ENCODE assay signal across 9 cellular contexts in the genomic region with DNA sequence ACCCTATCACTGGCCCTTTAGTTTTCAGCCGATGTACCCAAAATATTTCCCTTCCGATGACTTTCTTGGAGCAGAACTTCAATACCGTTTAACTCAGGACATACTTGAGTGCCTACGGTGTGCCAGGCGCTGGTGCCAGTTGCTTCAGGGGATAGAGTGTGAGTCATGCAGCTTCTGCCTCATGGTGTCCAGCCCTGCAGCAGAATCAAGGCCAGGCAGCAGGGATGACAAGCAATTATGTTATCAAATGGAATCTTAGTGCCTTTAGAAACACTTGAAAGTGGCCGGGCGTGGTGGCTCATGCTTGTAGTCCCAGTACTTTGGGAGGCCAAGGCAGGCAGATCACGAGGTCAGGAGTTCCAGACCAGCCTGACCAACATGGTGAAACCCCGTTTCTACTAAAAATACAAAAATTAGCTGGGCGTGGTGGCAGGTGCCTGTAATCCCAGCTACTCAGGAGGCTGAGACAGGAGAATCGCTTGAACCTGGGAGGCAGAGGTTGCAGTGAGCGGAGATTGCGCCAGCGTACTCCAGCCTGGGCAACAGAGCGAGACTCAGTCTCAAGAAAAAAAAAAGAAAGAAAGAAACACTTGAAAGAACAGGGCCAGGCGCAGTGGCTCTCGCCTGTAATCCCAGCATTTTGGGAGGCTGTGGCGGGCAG. TPM values are rescaled to one million over a fixed set of nuclear protein-coding genes. Genes with fewer than 3 reads are reported as not detected.
DNase-seq lines count a peak whose midpoint lies in the region; TF ChIP-seq lines count a peak whose summit lies in the region.
"Not testable (repeated sequence)": the region's sequence is repeated elsewhere in the genome, so short reads cannot be mapped to it uniquely, and the experiment has no call there.
"Had no signal": no experiment of that assay in that cellular context is flagged by ENCODE, and none has a peak within 500 bp of the region (broad histone marks: within the 10 kb centered on the region; RNA-seq: fewer than 3 reads in every experiment).

No MANE protein-coding gene starts in this region.

- DNase-seq in Calu3 (peak; percentile 10), HK-2 (ENCODE audit: unreplicated experiment) (peak; percentile 61), RKO (ENCODE audit: low spot score) (peak; percentile 21), MCF 10A (ENCODE audit: unreplicated experiment) (peak; percentile 85), fibroblast of pulmonary artery (ENCODE audit: low read depth) (peak; percentile 6), myocyte (ENCODE audit: low read depth) (peak; percentile 53)
- DNase-seq in activated CD4-positive, alpha-beta T cell treated with anti-CD3 and anti-CD28 coated beads, Interleukin-2, amount 10 ng/mL, durations not matched to agents 7 days and 5 days: not testable (repeated sequence)

- H3K36me3 Mint-ChIP-seq in Calu3 (ENCODE audit: insufficient read depth, unreplicated experiment); MCF 10A (ENCODE audit: insufficient read depth, unreplicated experiment): not testable (repeated sequence)
- peaks cover 62% of the 10 kb centered on the region for H3K36me3 Mint-ChIP-seq in activated CD4-positive, alpha-beta T cell treated with anti-CD3 and anti-CD28 coated beads, Interleukin-2, amount 10 ng/mL, durations not matched to agents 7 days and 5 days (ENCODE audit: low read depth)

- not testable (repeated sequence) for H3K27ac Mint-ChIP-seq in Calu3 (ENCODE audit: unreplicated experiment)
- H3K27ac Mint-ChIP-seq in activated CD4-positive, alpha-beta T cell treated with anti-CD3 and anti-CD28 coated beads, Interleukin-2, amount 10 ng/mL, durations not matched to agents 7 days and 5 days: peak overlapping the region; percentile 57
- peak overlapping the region; percentile 57 for H3K27ac Mint-ChIP-seq in MCF 10A (ENCODE audit: low read depth, unreplicated experiment)

- BruUV-seq in Calu3 (replicated peaks; lab: Mats Ljungman, UMichigan): not testable (repeated sequence)
- TSS peak; percentile 100 for BruUV-seq in MCF 10A (replicated peaks; lab: Mats Ljungman, UMichigan)

- H3K27me3 Mint-ChIP-seq in Calu3 (ENCODE audit: unreplicated experiment); activated CD4-positive, alpha-beta T cell treated with anti-CD3 and anti-CD28 coated beads, Interleukin-2, amount 10 ng/mL, durations not matched to agents 7 days and 5 days; MCF 10A (ENCODE audit: insufficient read depth, unreplicated experiment): not testable (repeated sequence)

- TF ChIP-seq CTCF in Calu3 (IDR thresholded peaks at IDR 0.05; ENCODE audit: unreplicated experiment); MCF 10A (IDR thresholded peaks at IDR 0.05; ENCODE audit: unreplicated experiment); fibroblast of pulmonary artery (IDR thresholded peaks at IDR 0.05; ENCODE audit: low read length, missing control alignments): not testable (repeated sequence)

- H3K4me1 Mint-ChIP-seq in Calu3 (ENCODE audit: low read depth, unreplicated experiment) (peaks cover 16% of the 10 kb centered on the region), MCF 10A (ENCODE audit: insufficient read depth, unreplicated experiment) (peaks cover 15% of the 10 kb centered on the region)
- H3K4me1 Mint-ChIP-seq in activated CD4-positive, alpha-beta T cell treated with anti-CD3 and anti-CD28 coated beads, Interleukin-2, amount 10 ng/mL, durations not matched to agents 7 days and 5 days: peaks cover 55% of the 10 kb centered on the region

- CTCF ChIA-PET in Calu3 (lab: Charles Lee): interaction anchor here (0.7 to 0.8 kb wide), 2 partner anchors 21 to 90 kb away, joined by 3 read pairs; no protein-coding TSS in a partner anchor
- CTCF ChIA-PET in activated CD4-positive, alpha-beta T cell treated with anti-CD3 and anti-CD28 coated beads, Interleukin-2, amount 10 ng/mL, durations not matched to agents 7 days and 5 days (lab: Charles Lee): interaction anchor here (0.6 to 1.9 kb wide), 8 partner anchors 8 to 317 kb away, joined by 3 to 6 read pairs (median 4); a partner anchor contains a TSS
- CTCF ChIA-PET in MCF 10A (lab: Yijun Ruan, JAX): interaction anchor here (0.6 to 1.2 kb wide), 8 partner anchors 12 to 265 kb away, joined by 3 to 4 read pairs (median 3); a partner anchor contains a TSS

- H3K9me3 Mint-ChIP-seq in Calu3 (ENCODE audit: low read depth, unreplicated experiment); activated CD4-positive, alpha-beta T cell treated with anti-CD3 and anti-CD28 coated beads, Interleukin-2, amount 10 ng/mL, durations not matched to agents 7 days and 5 days; MCF 10A (ENCODE audit: unreplicated experiment): not testable (repeated sequence)

- intact Hi-C loops in Calu3 (cut with micrococcal nuclease; ENCODE audit: unreplicated experiment); MCF 10A (cut with micrococcal nuclease): not testable (repeated sequence)

- not testable (repeated sequence) for H3K4me3 Mint-ChIP-seq in Calu3 (ENCODE audit: low read depth, unreplicated experiment); activated CD4-positive, alpha-beta T cell treated with anti-CD3 and anti-CD28 coated beads, Interleukin-2, amount 10 ng/mL, durations not matched to agents 7 days and 5 days
- peak overlapping the region; percentile 30 for H3K4me3 Mint-ChIP-seq in MCF 10A (ENCODE audit: unreplicated experiment)

- POLR2A ChIA-PET in activated CD4-positive, alpha-beta T cell treated with anti-CD3 and anti-CD28 coated beads, Interleukin-2, amount 10 ng/mL, durations not matched to agents 7 days and 5 days (lab: Charles Lee): not testable (repeated sequence)
- POLR2A ChIA-PET in MCF 10A (lab: Yijun Ruan, JAX): interaction anchor here (0.6 to 5.8 kb wide), 15 partner anchors 9 to 917 kb away, joined by 3 to 70 read pairs (median 3); a partner anchor contains a TSS

- H3K4me3 ChIP-seq in fibroblast of pulmonary artery (replicated peaks; ENCODE audit: low read depth, low read length): not testable (repeated sequence)

RNA-seq across cellular contexts. Expression of a gene that starts 13.1 kb away (rescaled TPM):
- total RNA-seq in Calu3 (2022): 12.9 and 15.3 TPM in 2 replicates
- total RNA-seq in activated CD4-positive, alpha-beta T cell treated with anti-CD3 and anti-CD28 coated beads, Interleukin-2, amount 10 ng/mL, durations not matched to agents 7 days and 5 days: 100 to 1,000 TPM in 1 of 2 experiments, 10 to 100 TPM in 1; 96.8 to 100 TPM
- total RNA-seq in MCF 10A (2022): 6.1 and 7.1 TPM in 2 replicates
- 0.94 and 2.5 TPM in 2 replicates for total RNA-seq in myocyte
- polyA plus RNA-seq in myocyte (2012): 1.3 TPM

RNA-seq across cellular contexts. Expression of a gene that starts 40.2 kb away (rescaled TPM):
- 63.9 and 78.8 TPM in 2 replicates for total RNA-seq in Calu3 (2022)
- not detected for total RNA-seq in activated CD4-positive, alpha-beta T cell treated with anti-CD3 and anti-CD28 coated beads, Interleukin-2, amount 10 ng/mL, durations not matched to agents 7 days and 5 days
- not detected in 2 replicates for total RNA-seq in MCF 10A (2022)
- total RNA-seq in myocyte: not detected in 2 replicates
- not detected for polyA plus RNA-seq in myocyte (2012)
- total RNA-seq: activated CD8-positive, alpha-beta memory T cell treated with anti-CD3 and anti-CD28 coated beads, Interleukin-2, amount 10 ng/mL, durations not matched to agents 7 days and 5 days; natural killer cell had no signal

Comparison
In these comparisons a context has a peak if more than half of its experiments do, and no peak if none do; other contexts are left out.
1. RNA of a gene that starts 40.2 kb away (total RNA-seq): 63.9 to 78.8 TPM in Calu3; not detected in activated CD4-positive, alpha-beta T cell treated with anti-CD3 and anti-CD28 coated beads, Interleukin-2, amount 10 ng/mL, durations not matched to agents 7 days and 5 days, not detected in MCF 10A and not detected in myocyte; every median in the first group is over 10 times any median in the second.